ENCODE assay signal across 16 cellular contexts in genomic region chr6:89069536-89070163, GRCh38. TPM values are rescaled to one million over a fixed set of nuclear protein-coding genes. Genes with fewer than 3 reads are reported as not detected.
DNase-seq lines count a peak whose midpoint lies in the region; ATAC-seq and TF ChIP-seq lines count a peak whose summit lies in the region.
"Had no signal": no experiment of that assay in that cellular context is flagged by ENCODE, and none has a peak within 500 bp of the region (broad histone marks: within the 10 kb centered on the region; RNA-seq: fewer than 3 reads in every experiment).

No MANE protein-coding gene starts in this region.

- no peaks in the 10 kb centered on the region for H3K27me3 ChIP-seq in neutrophil
- H3K27me3 ChIP-seq in CD4-positive, alpha-beta T cell (ENCODE audit: control insufficient read depth, insufficient read depth, low read length) = no peaks in the 10 kb centered on the region
- H3K27me3 ChIP-seq: BE2C had no signal

- CTCF ChIA-PET in HEK293 (lab: Yijun Ruan, JAX) = interaction anchor here (0.6 to 0.7 kb wide), 2 partner anchors 54 to 87 kb away, joined by 3 read pairs; no protein-coding TSS in a partner anchor
- CTCF ChIA-PET in CD4-positive, alpha-beta T cell (lab: Charles Lee) = no interaction called here

- H3K36me3 ChIP-seq in HEK293 (ENCODE audit: control insufficient read depth in 2 of 2, insufficient read depth in 1 of 2, low read length in 2 of 2) (no peaks in the 10 kb centered on the region), neutrophil (no peaks in the 10 kb centered on the region)
- H3K36me3 ChIP-seq: BE2C had no signal

- no peaks in the 10 kb centered on the region for H3K4me1 ChIP-seq in HEK293 (ENCODE audit: control insufficient read depth, insufficient read depth, low read length)
- peaks cover 32% of the 10 kb centered on the region in 2 experiments for H3K4me1 ChIP-seq in neutrophil (ENCODE audit: control insufficient read depth in 1 of 2, insufficient read depth in 1 of 2, low read depth in 1 of 2, low read length in 1 of 2)
- H3K4me1 ChIP-seq: BE2C had no signal

- in situ Hi-C loops in Caki2 (cut with HindIII; ENCODE audit: low pct_unique_long_range_greater_than_20kb, low sequenced_read_pairs) = no loop called here

- H3K4me3 ChIP-seq in HEK293 (ENCODE audit: low read depth, low read length) (no peak overlapping the region), neutrophil (ENCODE audit: low read depth in 1 of 2, low read length in 1 of 2) (no peak overlapping the region)

- no peak overlapping the region for H3K4me3 Mint-ChIP-seq in activated naive CD8-positive, alpha-beta T cell treated with anti-CD3 and anti-CD28 coated beads, Interleukin-2, amount 50 U/mL, for 24 hours
- H3K4me3 Mint-ChIP-seq in CD4-positive, alpha-beta T cell = no peak overlapping the region
- H3K4me3 Mint-ChIP-seq: H9 had no signal

- H3K27ac ChIP-seq in HEK293 (ENCODE audit: extremely low read depth, low read depth, low read length) (no peak overlapping the region), neutrophil (peak overlapping the region; percentile 35)
- no peak overlapping the region for H3K27ac ChIP-seq in CD4-positive, alpha-beta T cell (ENCODE audit: low read depth, low read length)

- intact Hi-C loops in CD4-positive, alpha-beta T cell (cut with DNase I, micrococcal nuclease) = no loop called here

- ATAC-seq in activated naive CD8-positive, alpha-beta T cell treated with anti-CD3 and anti-CD28 coated beads, Interleukin-2, amount 50 U/mL, for 24 hours = no peak
- ATAC-seq in CD4-positive, alpha-beta T cell (ENCODE audit: poor library complexity) = no peak
- no peak for ATAC-seq in HG02981 (IDR thresholded peaks at IDR 0.05; ENCODE audit: unreplicated experiment)

- DNase-seq in Caki2 (ENCODE audit: low read depth) = peak; percentile 71
- DNase-seq in activated naive CD8-positive, alpha-beta T cell treated with anti-CD3 and anti-CD28 coated beads, Interleukin-2, amount 50 U/mL, for 24 hours = no peak
- no peak for DNase-seq in CD4-positive, alpha-beta T cell
- no peak for DNase-seq in NCI-H82 (lab: John Stamatoyannopoulos, UW)
- DNase-seq: BE2C; C1 segment of cervical spinal cord; Caco-2; CD4-positive, CD25-positive, alpha-beta regulatory T cell; DMS153; DMS79; GDM1; H9 had no signal

- H3K27me3 Mint-ChIP-seq in activated naive CD8-positive, alpha-beta T cell treated with anti-CD3 and anti-CD28 coated beads, Interleukin-2, amount 50 U/mL, for 24 hours = peaks cover 4% of the 10 kb centered on the region
- H3K27me3 Mint-ChIP-seq in CD4-positive, alpha-beta T cell = no peaks in the 10 kb centered on the region

- no peaks in the 10 kb centered on the region for H3K4me1 Mint-ChIP-seq in activated naive CD8-positive, alpha-beta T cell treated with anti-CD3 and anti-CD28 coated beads, Interleukin-2, amount 50 U/mL, for 24 hours
- H3K4me1 Mint-ChIP-seq in CD4-positive, alpha-beta T cell (ENCODE audit: low read depth) = no peaks in the 10 kb centered on the region
- H3K4me1 Mint-ChIP-seq: CD4-positive, CD25-positive, alpha-beta regulatory T cell had no signal

- TF ChIP-seq CTCF in HEK293 (tag by site-specific recombination; IDR thresholded peaks at IDR 0.05) = no peak
- TF ChIP-seq CTCF in neutrophil (IDR thresholded peaks at IDR 0.05) = no peak
- TF ChIP-seq CTCF in CD4-positive, alpha-beta T cell (IDR thresholded peaks at IDR 0.05) = no peak

- H3K9me3 ChIP-seq in HEK293 (ENCODE audit: control insufficient read depth, insufficient read depth, low read depth, low read length) (no peaks in the 10 kb centered on the region), neutrophil (no peaks in the 10 kb centered on the region)
- no peaks in the 10 kb centered on the region for H3K9me3 ChIP-seq in CD4-positive, alpha-beta T cell (ENCODE audit: control insufficient read depth, low read length)
- H3K9me3 ChIP-seq: BE2C had no signal

- peak overlapping the region; percentile 9 for H3K27ac Mint-ChIP-seq in activated naive CD8-positive, alpha-beta T cell treated with anti-CD3 and anti-CD28 coated beads, Interleukin-2, amount 50 U/mL, for 24 hours
- no peak overlapping the region for H3K27ac Mint-ChIP-seq in CD4-positive, alpha-beta T cell
- H3K27ac Mint-ChIP-seq: CD4-positive, CD25-positive, alpha-beta regulatory T cell; H9 had no signal

- POLR2A ChIA-PET in HEK293 (lab: Yijun Ruan, JAX) = no interaction called here
- POLR2A ChIA-PET in CD4-positive, alpha-beta T cell (lab: Charles Lee) = interaction anchor here (0.7 to 3.7 kb wide), 2 partner anchors 10 to 39 kb away, joined by 4 to 24 read pairs; partner anchors contain the start of gene PNRC1

- H3K9me3 Mint-ChIP-seq in activated naive CD8-positive, alpha-beta T cell treated with anti-CD3 and anti-CD28 coated beads, Interleukin-2, amount 50 U/mL, for 24 hours = no peaks in the 10 kb centered on the region
- H3K9me3 Mint-ChIP-seq in CD4-positive, alpha-beta T cell = no peaks in the 10 kb centered on the region
- H3K9me3 Mint-ChIP-seq: CD4-positive, CD25-positive, alpha-beta regulatory T cell had no signal

- no peaks in the 10 kb centered on the region for H3K36me3 Mint-ChIP-seq in activated naive CD8-positive, alpha-beta T cell treated with anti-CD3 and anti-CD28 coated beads, Interleukin-2, amount 50 U/mL, for 24 hours (ENCODE audit: low read depth)
- no peaks in the 10 kb centered on the region for H3K36me3 Mint-ChIP-seq in CD4-positive, alpha-beta T cell (ENCODE audit: low read depth)
- H3K36me3 Mint-ChIP-seq: CD4-positive, CD25-positive, alpha-beta regulatory T cell had no signal

TF ChIP-seq in HEK293, 187 proteins besides CTCF, POLR2A, EP300 and RAD21:
- TF ChIP-seq ZNF366 (tag by site-specific recombination; conservative IDR thresholded peaks at IDR 0.05) (peak; percentile 87), ZNF133 (tag by site-specific recombination; IDR thresholded peaks at IDR 0.05) (no peak)

RNA-seq across cellular contexts. Expression of gene PNRC1, which starts 10.9 kb away (rescaled TPM):
- total RNA-seq in Caki2 (2014; rRNA removed; shearing (Covaris generic); ENCODE audit: low replicate concordance) = 31.7 and 38.3 TPM in 2 replicates
- total RNA-seq in CD4-positive, alpha-beta T cell = 1,000 to 10,000 TPM in 1 of 2 experiments, 100 to 1,000 TPM in 1; 974 to 1,023 TPM

RNA-seq across cellular contexts. Expression of gene SRSF12, which starts 48.2 kb away (rescaled TPM):
- total RNA-seq in Caki2 (2014; rRNA removed; shearing (Covaris generic); ENCODE audit: low replicate concordance) = 1.9 and 2.8 TPM in 2 replicates
- total RNA-seq in CD4-positive, alpha-beta T cell = not detected
- total RNA-seq: CD4-positive, CD25-positive, alpha-beta regulatory T cell; HT-29 had no signal

Comparison
In these comparisons a context has a peak if more than half of its experiments do, and no peak if none do; other contexts are left out.
1. RNA of gene PNRC1, which starts 10.9 kb away (total RNA-seq): 974 to 1,023 TPM in CD4-positive, alpha-beta T cell; 31.7 to 38.3 TPM in Caki2; every median in the first group is over 10 times any median in the second.